Comparison of ENCODE assay signal across 2 cellular contexts in genomic region chr17:64252831-64253230, GRCh38.
TF ChIP-seq lines count a peak whose summit lies in the region.

No MANE protein-coding gene starts in this region.

TF ChIP-seq in SK-N-SH, 30 proteins besides CTCF, POLR2A, EP300 and RAD21 (continued from another document):
- TF ChIP-seq, protein P1, sequence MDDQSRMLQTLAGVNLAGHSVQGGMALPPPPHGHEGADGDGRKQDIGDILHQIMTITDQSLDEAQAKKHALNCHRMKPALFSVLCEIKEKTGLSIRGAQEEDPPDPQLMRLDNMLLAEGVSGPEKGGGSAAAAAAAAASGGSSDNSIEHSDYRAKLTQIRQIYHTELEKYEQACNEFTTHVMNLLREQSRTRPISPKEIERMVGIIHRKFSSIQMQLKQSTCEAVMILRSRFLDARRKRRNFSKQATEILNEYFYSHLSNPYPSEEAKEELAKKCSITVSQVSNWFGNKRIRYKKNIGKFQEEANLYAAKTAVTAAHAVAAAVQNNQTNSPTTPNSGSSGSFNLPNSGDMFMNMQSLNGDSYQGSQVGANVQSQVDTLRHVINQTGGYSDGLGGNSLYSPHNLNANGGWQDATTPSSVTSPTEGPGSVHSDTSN (IDR thresholded peaks at IDR 0.05) = peak; percentile 47; the same call in 1 of the 2 replicates
- TF ChIP-seq FOSL2 (IDR thresholded peaks at IDR 0.05; ENCODE audit: borderline replicate concordance, low read depth) (0 out of 2 replicates have a peak, but pooled peaks have one; percentile 21), JUND (IDR thresholded peaks at IDR 0.05) (peak; percentile 32; the same call in 1 of the 2 replicates)
- TF ChIP-seq, protein P2, sequence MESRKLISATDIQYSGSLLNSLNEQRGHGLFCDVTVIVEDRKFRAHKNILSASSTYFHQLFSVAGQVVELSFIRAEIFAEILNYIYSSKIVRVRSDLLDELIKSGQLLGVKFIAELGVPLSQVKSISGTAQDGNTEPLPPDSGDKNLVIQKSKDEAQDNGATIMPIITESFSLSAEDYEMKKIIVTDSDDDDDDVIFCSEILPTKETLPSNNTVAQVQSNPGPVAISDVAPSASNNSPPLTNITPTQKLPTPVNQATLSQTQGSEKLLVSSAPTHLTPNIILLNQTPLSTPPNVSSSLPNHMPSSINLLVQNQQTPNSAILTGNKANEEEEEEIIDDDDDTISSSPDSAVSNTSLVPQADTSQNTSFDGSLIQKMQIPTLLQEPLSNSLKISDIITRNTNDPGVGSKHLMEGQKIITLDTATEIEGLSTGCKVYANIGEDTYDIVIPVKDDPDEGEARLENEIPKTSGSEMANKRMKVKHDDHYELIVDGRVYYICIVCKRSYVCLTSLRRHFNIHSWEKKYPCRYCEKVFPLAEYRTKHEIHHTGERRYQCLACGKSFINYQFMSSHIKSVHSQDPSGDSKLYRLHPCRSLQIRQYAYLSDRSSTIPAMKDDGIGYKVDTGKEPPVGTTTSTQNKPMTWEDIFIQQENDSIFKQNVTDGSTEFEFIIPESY (IDR thresholded peaks at IDR 0.05; ENCODE audit: borderline replicate concordance, low read depth) = no peak

TF ChIP-seq in HEK293T, 16 proteins besides CTCF, POLR2A, EP300 and RAD21 (continued from another document):
- TF ChIP-seq, protein P3, sequence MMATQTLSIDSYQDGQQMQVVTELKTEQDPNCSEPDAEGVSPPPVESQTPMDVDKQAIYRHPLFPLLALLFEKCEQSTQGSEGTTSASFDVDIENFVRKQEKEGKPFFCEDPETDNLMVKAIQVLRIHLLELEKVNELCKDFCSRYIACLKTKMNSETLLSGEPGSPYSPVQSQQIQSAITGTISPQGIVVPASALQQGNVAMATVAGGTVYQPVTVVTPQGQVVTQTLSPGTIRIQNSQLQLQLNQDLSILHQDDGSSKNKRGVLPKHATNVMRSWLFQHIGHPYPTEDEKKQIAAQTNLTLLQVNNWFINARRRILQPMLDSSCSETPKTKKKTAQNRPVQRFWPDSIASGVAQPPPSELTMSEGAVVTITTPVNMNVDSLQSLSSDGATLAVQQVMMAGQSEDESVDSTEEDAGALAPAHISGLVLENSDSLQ (IDR thresholded peaks at IDR 0.05) = no peak
- no peak for TF ChIP-seq ARNT (IDR thresholded peaks at IDR 0.05)
- TF ChIP-seq ELF4 (IDR thresholded peaks at IDR 0.05) = no peak
- no peak for TF ChIP-seq FOXA1 (IDR thresholded peaks at IDR 0.05)
- TF ChIP-seq LEF1 (IDR thresholded peaks at IDR 0.05; ENCODE audit: borderline replicate concordance) = no peak
- TF ChIP-seq ZNF384 (IDR thresholded peaks at IDR 0.05) = no peak
- no peak for TF ChIP-seq SP1 (IDR thresholded peaks at IDR 0.05)
TF ChIP-seq in HEK293T: peak in this region for 0.
